Comparison of ENCODE assay signal across 8 cellular contexts in the genomic region with DNA sequence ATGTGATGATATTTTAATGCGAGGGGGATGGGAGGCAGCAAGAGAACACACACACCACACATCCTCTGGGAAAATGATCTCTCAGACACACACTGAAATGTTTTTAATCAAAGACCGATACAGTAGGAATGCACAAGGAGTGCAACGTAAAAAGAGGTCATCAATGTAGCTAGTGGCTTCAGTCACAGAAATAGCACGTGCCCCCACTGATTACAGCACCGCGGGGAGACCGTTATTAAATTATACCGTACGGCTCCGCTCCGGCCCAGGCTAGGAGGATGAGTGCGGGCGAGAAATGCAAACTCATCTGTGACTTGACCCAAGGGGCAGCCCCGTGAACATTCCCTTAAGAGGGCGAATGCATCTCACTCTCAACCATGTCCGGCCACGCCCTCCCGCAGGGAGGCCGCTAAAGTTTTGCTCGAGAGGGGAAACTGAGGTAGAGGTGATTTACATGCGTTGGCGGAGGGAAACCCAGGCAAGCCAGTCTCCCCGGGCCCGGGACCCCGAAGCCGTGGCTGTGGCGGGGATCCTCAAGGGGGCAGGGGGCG. TPM values are rescaled to one million over a fixed set of nuclear protein-coding genes. Genes with fewer than 3 reads are reported as not detected.
DNase-seq lines count a peak whose midpoint lies in the region; ATAC-seq and TF ChIP-seq lines count a peak whose summit lies in the region.

No MANE protein-coding gene starts in this region.

- H3K9me3 Mint-ChIP-seq in activated T-cell treated with anti-CD3 and anti-CD28 coated beads, Interleukin-2, amount 50 U/mL, for 24 hours, result no peaks in the 10 kb centered on the region
- H3K9me3 Mint-ChIP-seq in neural progenitor cell, result no peaks in the 10 kb centered on the region

- DNase-seq in LHCN-M2 (ENCODE audit: low read depth) (peak; percentile 42), fibroblast of villous mesenchyme (ENCODE audit: low read depth) (peak; percentile 81), neural progenitor cell (ENCODE audit: low spot score) (peak; percentile 67), tibial artery (peak; percentile 37 to 73), NCI-H524 treated with DMSO at 0.1 percent for 48 hours (lab: John Stamatoyannopoulos, UW) (no peak)
- no peak for DNase-seq in activated T-cell treated with anti-CD3 and anti-CD28 coated beads, Interleukin-2, amount 50 U/mL, for 24 hours

- H3K4me2 ChIP-seq in neural progenitor cell, result peak overlapping the region; percentile 90

- peak overlapping the region; percentile 87 for H3K27ac ChIP-seq in neural progenitor cell
- H3K27ac ChIP-seq in tibial artery, result peak overlapping the region; percentile 95 to 97

- TF ChIP-seq CTCF in GM12875 (IDR thresholded peaks at IDR 0.05; ENCODE audit: borderline replicate concordance, insufficient read depth, low read depth, low read length) (no peak), fibroblast of villous mesenchyme (IDR thresholded peaks at IDR 0.05; ENCODE audit: insufficient read depth, low read depth, low read length) (no peak), neural progenitor cell (IDR thresholded peaks at IDR 0.05) (no peak), tibial artery (IDR thresholded peaks at IDR 0.05) (no peak)

- peaks cover 96% of the 10 kb centered on the region for H3K79me2 ChIP-seq in neural progenitor cell (ENCODE audit: low read depth)

- peak; percentile 44 for ATAC-seq in GM21737 (IDR thresholded peaks at IDR 0.05; ENCODE audit: unreplicated experiment)

- no peaks in the 10 kb centered on the region for H3K27me3 ChIP-seq in neural progenitor cell
- H3K27me3 ChIP-seq in tibial artery, result no peaks in the 10 kb centered on the region

- H3K9me3 ChIP-seq in neural progenitor cell (ENCODE audit: low read depth) (no peaks in the 10 kb centered on the region), tibial artery (no peaks in the 10 kb centered on the region)

- peaks cover 23% of the 10 kb centered on the region for H3F3A ChIP-seq in neural progenitor cell (ENCODE audit: low read depth)

- H3K36me3 ChIP-seq in neural progenitor cell (no peaks in the 10 kb centered on the region), tibial artery (peaks cover 0 to 9% (median 3%) of the 10 kb centered on the region in 3 donors)

- peak overlapping the region; percentile 90 for H3K9ac ChIP-seq in neural progenitor cell

- peaks cover 49% of the 10 kb centered on the region for H4K20me1 ChIP-seq in neural progenitor cell (ENCODE audit: low read depth)

- peaks cover 80% of the 10 kb centered on the region for H3K36me3 Mint-ChIP-seq in activated T-cell treated with anti-CD3 and anti-CD28 coated beads, Interleukin-2, amount 50 U/mL, for 24 hours (ENCODE audit: low read depth)
- peaks cover 1% of the 10 kb centered on the region for H3K36me3 Mint-ChIP-seq in neural progenitor cell

- peak overlapping the region; percentile 88 for H3K4me3 ChIP-seq in GM12875 (ENCODE audit: low read depth, low read length)
- peak overlapping the region; percentile 95 for H3K4me3 ChIP-seq in fibroblast of villous mesenchyme (ENCODE audit: low read depth, low read length)
- peak overlapping the region; percentile 79 for H3K4me3 ChIP-seq in neural progenitor cell
- H3K4me3 ChIP-seq in tibial artery, result peak overlapping the region; percentile 95 to 97

- intact Hi-C loops in tibial artery (cut with DNase I; ENCODE audit: low total_unique reads), result loop anchor here (10.0 kb wide), 1 partner anchor 1515 kb away; no protein-coding TSS in a partner anchor

- peaks cover 27% of the 10 kb centered on the region for H3K4me1 ChIP-seq in neural progenitor cell
- H3K4me1 ChIP-seq in tibial artery, result peaks cover 0 to 59% (median 32%) of the 10 kb centered on the region in 4 donors

- peaks cover 73% of the 10 kb centered on the region for H3K4me1 Mint-ChIP-seq in activated T-cell treated with anti-CD3 and anti-CD28 coated beads, Interleukin-2, amount 50 U/mL, for 24 hours (ENCODE audit: low read depth)
- peaks cover 29% of the 10 kb centered on the region for H3K4me1 Mint-ChIP-seq in neural progenitor cell

- H2AFZ ChIP-seq in neural progenitor cell (replicated peaks), result peak overlapping the region; percentile 31

- H3K27ac Mint-ChIP-seq in activated T-cell treated with anti-CD3 and anti-CD28 coated beads, Interleukin-2, amount 50 U/mL, for 24 hours, result peak overlapping the region; percentile 98
- H3K27ac Mint-ChIP-seq in neural progenitor cell, result peak overlapping the region; percentile 72

- peak overlapping the region; percentile 93 for H3K4me3 Mint-ChIP-seq in activated T-cell treated with anti-CD3 and anti-CD28 coated beads, Interleukin-2, amount 50 U/mL, for 24 hours
- H3K4me3 Mint-ChIP-seq in neural progenitor cell, result peak overlapping the region; percentile 89

- no peaks in the 10 kb centered on the region for H3K27me3 Mint-ChIP-seq in activated T-cell treated with anti-CD3 and anti-CD28 coated beads, Interleukin-2, amount 50 U/mL, for 24 hours
- peaks cover 3% of the 10 kb centered on the region for H3K27me3 Mint-ChIP-seq in neural progenitor cell (ENCODE audit: insufficient read depth, low read depth)

RNA-seq across cellular contexts. Expression of a gene that starts 0.6 kb away (rescaled TPM):
- total RNA-seq in LHCN-M2 (2014; rRNA removed) (53.8 and 59.2 TPM in 2 replicates), fibroblast of villous mesenchyme (193 and 210 TPM in 2 replicates), neural progenitor cell (ENCODE audit: low replicate concordance) (71.2 and 107 TPM in 2 replicates)
- 55.7 TPM for polyA plus RNA-seq in LHCN-M2 (2012)

RNA-seq across cellular contexts. Expression of a gene that starts 41.8 kb away (rescaled TPM):
- total RNA-seq in LHCN-M2 (2014; rRNA removed) (61.5 and 66.4 TPM in 2 replicates), fibroblast of villous mesenchyme (65.7 and 90.2 TPM in 2 replicates), neural progenitor cell (ENCODE audit: low replicate concordance) (32.6 and 40.0 TPM in 2 replicates)
- polyA plus RNA-seq in LHCN-M2 (2012), result 34.0 TPM

RNA-seq across cellular contexts. Expression of a gene that starts 42.1 kb away (rescaled TPM):
- 59.6 and 61.5 TPM in 2 replicates for total RNA-seq in LHCN-M2 (2014; rRNA removed)
- 36.2 TPM for polyA plus RNA-seq in LHCN-M2 (2012)
- total RNA-seq in fibroblast of villous mesenchyme, result 21.9 and 26.3 TPM in 2 replicates
- 23.2 and 33.9 TPM in 2 replicates for total RNA-seq in neural progenitor cell (ENCODE audit: low replicate concordance)

Comparison
In these comparisons a context has a peak if more than half of its experiments do, and no peak if none do; other contexts are left out.
1. DNase-seq: peak in LHCN-M2 (single experiment), fibroblast of villous mesenchyme (single experiment), neural progenitor cell (single experiment) and tibial artery (2 of 2); none in activated T-cell treated with anti-CD3 and anti-CD28 coated beads, Interleukin-2, amount 50 U/mL, for 24 hours (single experiment) and NCI-H524 treated with DMSO at 0.1 percent for 48 hours (single experiment).
2. Peak in every context shown above with its lines, with median percentiles within 50 percentile points of each other: H3K4me3 ChIP-seq.